ENCODE assay signal across 1 cellular context in the genomic region with DNA sequence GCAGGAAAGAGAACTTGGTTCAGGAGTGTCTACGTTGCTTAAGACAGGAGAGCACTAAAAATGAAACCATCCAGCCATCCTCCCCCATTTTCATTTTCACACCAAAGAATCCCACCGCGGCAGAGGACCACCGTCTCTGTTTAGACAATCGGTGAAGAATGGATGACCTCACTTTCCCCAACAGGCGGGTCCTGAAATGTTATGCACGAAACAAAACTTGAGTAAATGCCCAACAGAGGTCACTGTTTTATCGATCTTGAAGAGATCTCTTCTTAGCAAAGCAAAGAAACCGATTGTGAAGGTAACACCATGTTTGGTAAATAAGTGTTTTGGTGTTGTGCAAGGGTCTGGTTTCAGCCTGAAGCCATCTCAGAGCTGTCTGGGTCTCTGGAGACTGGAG.
A peak's percentile ranks its signal among the peaks of the same experiment; 100 is the strongest.
TF ChIP-seq lines count a peak whose summit lies in the region.

No MANE protein-coding gene starts in this region.

TF ChIP-seq in K562, 482 proteins besides CTCF, POLR2A, EP300 and RAD21 (continued from another document):
- TF ChIP-seq, protein P1, sequence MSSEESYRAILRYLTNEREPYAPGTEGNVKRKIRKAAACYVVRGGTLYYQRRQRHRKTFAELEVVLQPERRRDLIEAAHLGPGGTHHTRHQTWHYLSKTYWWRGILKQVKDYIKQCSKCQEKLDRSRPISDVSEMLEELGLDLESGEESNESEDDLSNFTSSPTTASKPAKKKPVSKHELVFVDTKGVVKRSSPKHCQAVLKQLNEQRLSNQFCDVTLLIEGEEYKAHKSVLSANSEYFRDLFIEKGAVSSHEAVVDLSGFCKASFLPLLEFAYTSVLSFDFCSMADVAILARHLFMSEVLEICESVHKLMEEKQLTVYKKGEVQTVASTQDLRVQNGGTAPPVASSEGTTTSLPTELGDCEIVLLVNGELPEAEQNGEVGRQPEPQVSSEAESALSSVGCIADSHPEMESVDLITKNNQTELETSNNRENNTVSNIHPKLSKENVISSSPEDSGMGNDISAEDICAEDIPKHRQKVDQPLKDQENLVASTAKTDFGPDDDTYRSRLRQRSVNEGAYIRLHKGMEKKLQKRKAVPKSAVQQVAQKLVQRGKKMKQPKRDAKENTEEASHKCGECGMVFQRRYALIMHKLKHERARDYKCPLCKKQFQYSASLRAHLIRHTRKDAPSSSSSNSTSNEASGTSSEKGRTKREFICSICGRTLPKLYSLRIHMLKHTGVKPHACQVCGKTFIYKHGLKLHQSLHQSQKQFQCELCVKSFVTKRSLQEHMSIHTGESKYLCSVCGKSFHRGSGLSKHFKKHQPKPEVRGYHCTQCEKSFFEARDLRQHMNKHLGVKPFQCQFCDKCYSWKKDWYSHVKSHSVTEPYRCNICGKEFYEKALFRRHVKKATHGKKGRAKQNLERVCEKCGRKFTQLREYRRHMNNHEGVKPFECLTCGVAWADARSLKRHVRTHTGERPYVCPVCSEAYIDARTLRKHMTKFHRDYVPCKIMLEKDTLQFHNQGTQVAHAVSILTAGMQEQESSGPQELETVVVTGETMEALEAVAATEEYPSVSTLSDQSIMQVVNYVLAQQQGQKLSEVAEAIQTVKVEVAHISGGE (CRISPR knock-in tag; IDR thresholded peaks at IDR 0.05) = no peak
- 0 out of 2 replicates have a peak, but pooled peaks have one; percentile 19 for TF ChIP-seq SMC3 (conservative IDR thresholded peaks at IDR 0.05; ENCODE audit: insufficient read depth, low read depth, low read length)
- no peak for TF ChIP-seq ZNF644 (tag; IDR thresholded peaks at IDR 0.05; ENCODE audit: low read depth)
- TF ChIP-seq PTTG1 (tag; IDR thresholded peaks at IDR 0.05; ENCODE audit: low read depth) = no peak
- no peak for TF ChIP-seq NCOA4 (IDR thresholded peaks at IDR 0.05; ENCODE audit: partially characterized antibody)
- no peak for TF ChIP-seq PTRF (tag; IDR thresholded peaks at IDR 0.05)
- TF ChIP-seq RBM25 (IDR thresholded peaks at IDR 0.05; ENCODE audit: low read depth, low read length, severe bottlenecking) = no peak
- no peak for TF ChIP-seq CTBP1 (IDR thresholded peaks at IDR 0.05; ENCODE audit: borderline replicate concordance)
- TF ChIP-seq MEIS2 (IDR thresholded peaks at IDR 0.05; ENCODE audit: partially characterized antibody) = no peak
- 0 out of 2 replicates have a peak, but pooled peaks have one; percentile 10 for TF ChIP-seq TEAD4 (IDR thresholded peaks at IDR 0.05; ENCODE audit: low read length)
- no peak for TF ChIP-seq TEAD4 (CRISPR knock-in tag; IDR thresholded peaks at IDR 0.05; ENCODE audit: borderline replicate concordance)
- no peak for TF ChIP-seq HDAC2 (IDR thresholded peaks at IDR 0.05)
- TF ChIP-seq, protein P2, sequence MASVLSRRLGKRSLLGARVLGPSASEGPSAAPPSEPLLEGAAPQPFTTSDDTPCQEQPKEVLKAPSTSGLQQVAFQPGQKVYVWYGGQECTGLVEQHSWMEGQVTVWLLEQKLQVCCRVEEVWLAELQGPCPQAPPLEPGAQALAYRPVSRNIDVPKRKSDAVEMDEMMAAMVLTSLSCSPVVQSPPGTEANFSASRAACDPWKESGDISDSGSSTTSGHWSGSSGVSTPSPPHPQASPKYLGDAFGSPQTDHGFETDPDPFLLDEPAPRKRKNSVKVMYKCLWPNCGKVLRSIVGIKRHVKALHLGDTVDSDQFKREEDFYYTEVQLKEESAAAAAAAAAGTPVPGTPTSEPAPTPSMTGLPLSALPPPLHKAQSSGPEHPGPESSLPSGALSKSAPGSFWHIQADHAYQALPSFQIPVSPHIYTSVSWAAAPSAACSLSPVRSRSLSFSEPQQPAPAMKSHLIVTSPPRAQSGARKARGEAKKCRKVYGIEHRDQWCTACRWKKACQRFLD (CRISPR knock-in tag; IDR thresholded peaks at IDR 0.05) = no peak
- TF ChIP-seq, protein P3, sequence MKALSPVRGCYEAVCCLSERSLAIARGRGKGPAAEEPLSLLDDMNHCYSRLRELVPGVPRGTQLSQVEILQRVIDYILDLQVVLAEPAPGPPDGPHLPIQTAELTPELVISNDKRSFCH (CRISPR knock-in tag; IDR thresholded peaks at IDR 0.05) = no peak
- TF ChIP-seq, protein P3 (tag; IDR thresholded peaks at IDR 0.05) = 0 out of 2 replicates have a peak, but pooled peaks have one; percentile 19
- no peak for TF ChIP-seq TAF1 (IDR thresholded peaks at IDR 0.05; ENCODE audit: control insufficient read depth, extremely low read depth, insufficient read depth, low read length, severe bottlenecking)
- TF ChIP-seq, protein P4, sequence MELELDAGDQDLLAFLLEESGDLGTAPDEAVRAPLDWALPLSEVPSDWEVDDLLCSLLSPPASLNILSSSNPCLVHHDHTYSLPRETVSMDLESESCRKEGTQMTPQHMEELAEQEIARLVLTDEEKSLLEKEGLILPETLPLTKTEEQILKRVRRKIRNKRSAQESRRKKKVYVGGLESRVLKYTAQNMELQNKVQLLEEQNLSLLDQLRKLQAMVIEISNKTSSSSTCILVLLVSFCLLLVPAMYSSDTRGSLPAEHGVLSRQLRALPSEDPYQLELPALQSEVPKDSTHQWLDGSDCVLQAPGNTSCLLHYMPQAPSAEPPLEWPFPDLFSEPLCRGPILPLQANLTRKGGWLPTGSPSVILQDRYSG (tag; conservative IDR thresholded peaks at IDR 0.05; ENCODE audit: low read depth) = peak; percentile 52; the same call in 1 of the 2 replicates
